ENCODE assay signal across 19 cellular contexts in the genomic region with DNA sequence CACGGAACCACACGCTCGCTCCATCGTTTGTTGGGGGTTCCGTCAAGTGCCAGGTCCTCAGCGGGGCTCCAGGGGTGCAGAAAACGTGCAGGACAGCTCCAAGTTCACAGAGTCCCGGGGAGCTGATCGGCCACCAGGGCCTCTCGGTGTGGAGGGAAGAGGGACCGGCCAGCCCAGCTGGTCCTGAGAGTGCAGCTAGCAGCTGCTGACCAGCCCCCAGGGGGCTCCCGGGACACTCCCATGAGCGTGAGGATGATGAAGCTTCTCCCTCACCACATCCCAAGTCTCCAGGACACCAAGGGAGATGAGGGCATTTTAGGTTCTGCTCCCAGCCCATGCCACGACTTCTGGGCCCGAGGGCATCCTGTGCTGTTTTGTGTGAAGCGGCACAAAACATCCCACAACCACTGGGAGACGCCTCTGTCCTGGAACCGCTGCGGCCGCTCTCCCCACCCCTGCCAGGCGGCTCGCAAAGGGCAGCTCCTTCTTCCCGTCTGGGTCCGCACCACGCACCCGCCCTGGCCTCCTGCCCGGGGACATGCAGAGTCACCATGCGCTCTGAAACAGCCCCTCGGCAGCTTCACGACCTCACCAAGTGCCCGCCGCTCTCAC.
DNase-seq lines count a peak whose midpoint lies in the region; ATAC-seq, FAIRE-seq and TF ChIP-seq lines count a peak whose summit lies in the region.
"Had no signal": no experiment of that assay in that cellular context is flagged by ENCODE, and none has a peak within 500 bp of the region (broad histone marks: within the 10 kb centered on the region; RNA-seq: fewer than 3 reads in every experiment).

No MANE protein-coding gene starts in this region.

- no peak overlapping the region for H3K4me3 ChIP-seq in RWPE2 (ENCODE audit: severe bottlenecking)
- H3K4me3 ChIP-seq in tibial artery, result no peak overlapping the region

- no peaks in the 10 kb centered on the region for H3K9me3 ChIP-seq in RWPE2 (ENCODE audit: severe bottlenecking)
- H3K9me3 ChIP-seq in tibial artery, result no peaks in the 10 kb centered on the region
- H3K9me3 ChIP-seq: BE2C had no signal

- H3K4me1 Mint-ChIP-seq in endothelial cell (ENCODE audit: unreplicated experiment), result peaks cover 61% of the 10 kb centered on the region

- peak overlapping the region; percentile 1 for H3K4me3 Mint-ChIP-seq in endothelial cell (ENCODE audit: unreplicated experiment)

- H3K36me3 Mint-ChIP-seq in endothelial cell (ENCODE audit: low read depth, unreplicated experiment), result no peaks in the 10 kb centered on the region

- TF ChIP-seq CTCF in RWPE2 (IDR thresholded peaks at IDR 0.05; ENCODE audit: poor library complexity, severe bottlenecking) (no peak), endothelial cell (IDR thresholded peaks at IDR 0.05; ENCODE audit: unreplicated experiment) (no peak), tibial artery (IDR thresholded peaks at IDR 0.05) (no peak)

- H3K9me3 Mint-ChIP-seq in endothelial cell (ENCODE audit: unreplicated experiment), result no peaks in the 10 kb centered on the region

- ATAC-seq in RWPE2 (ENCODE audit: low read depth) (no peak), HG03460 (IDR thresholded peaks at IDR 0.05; ENCODE audit: unreplicated experiment) (no peak), HG03095 (IDR thresholded peaks at IDR 0.05; ENCODE audit: unreplicated experiment) (no peak)

- DNase-seq in RWPE2 (ENCODE audit: low spot score) (peak; percentile 62), endothelial cell (ENCODE audit: low spot score) (no peak), mesenteric fat pad (ENCODE audit: low spot score) (peak; percentile 64), urothelium cell line (ENCODE audit: low spot score) (peak; percentile 32), tibial artery (no peak)
- DNase-seq: BE2C, GF-D8, HCEC 1CT, KG1, NCI-H1105, NCI-H146, NCI-H2029, NCI-H226, NCI-H774 had no signal

- intact Hi-C loops in tibial artery (cut with DNase I; ENCODE audit: low total_unique reads), result no loop called here

- no peak for FAIRE-seq in urothelium cell line (lab: Jason Lieb, UNC)
- FAIRE-seq: D721Med, HTR-8/SVneo, RCC 7860 had no signal

- no peaks in the 10 kb centered on the region for H3K36me3 ChIP-seq in RWPE2 (ENCODE audit: low read depth)
- no peaks in the 10 kb centered on the region for H3K36me3 ChIP-seq in tibial artery
- H3K36me3 ChIP-seq: BE2C had no signal

- H3K4me1 ChIP-seq in RWPE2 (ENCODE audit: insufficient read depth, poor library complexity, severe bottlenecking), result peaks cover 6% of the 10 kb centered on the region
- no peaks in the 10 kb centered on the region for H3K4me1 ChIP-seq in tibial artery
- H3K4me1 ChIP-seq: BE2C had no signal

- peak overlapping the region; percentile 61 for H3K27ac Mint-ChIP-seq in endothelial cell (ENCODE audit: unreplicated experiment)

- H3K27ac ChIP-seq in RWPE2 (ENCODE audit: poor library complexity, severe bottlenecking), result peak overlapping the region; percentile 58
- no peak overlapping the region for H3K27ac ChIP-seq in tibial artery

- peaks cover 19% of the 10 kb centered on the region for H3K27me3 Mint-ChIP-seq in endothelial cell (ENCODE audit: unreplicated experiment)

- no peaks in the 10 kb centered on the region for H3K27me3 ChIP-seq in RWPE2 (ENCODE audit: insufficient read depth, poor library complexity, severe bottlenecking)
- peaks cover 0 to 2% of the 10 kb centered on the region in 2 donors for H3K27me3 ChIP-seq in tibial artery

Comparison
In these comparisons a context has a peak if more than half of its experiments do, and no peak if none do; other contexts are left out.
1. DNase-seq: peak in RWPE2 (single experiment), mesenteric fat pad (single experiment) and urothelium cell line (single experiment); none in endothelial cell (single experiment) and tibial artery (0 of 2).